ENCODE assay signal across 20 cellular contexts in the genomic region with DNA sequence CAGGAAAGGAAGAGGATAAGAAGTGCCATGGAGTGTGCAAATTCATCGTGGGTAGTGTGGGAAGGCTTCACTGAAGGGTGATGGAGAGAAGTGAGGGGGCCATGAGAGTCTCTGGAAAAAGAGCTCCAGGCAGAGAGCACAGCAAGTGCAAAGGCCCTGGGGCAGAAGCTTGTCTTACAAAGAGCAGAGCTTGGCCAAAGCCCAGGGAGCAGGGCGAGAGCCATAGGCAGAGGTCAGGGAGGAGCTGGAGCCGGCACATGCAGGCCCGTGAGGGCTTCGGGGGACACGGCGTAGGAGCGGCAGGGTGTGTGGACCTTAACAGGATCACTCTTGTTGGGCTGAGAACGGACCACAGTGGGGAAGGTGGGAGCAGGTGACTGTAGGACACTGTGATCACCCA.
"Had no signal": no experiment of that assay in that cellular context is flagged by ENCODE, and none has a peak within 500 bp of the region (broad histone marks: within the 10 kb centered on the region; RNA-seq: fewer than 3 reads in every experiment).

No MANE protein-coding gene starts in this region.

- H3K36me3 Mint-ChIP-seq: natural killer cell treated with Interleukin-12 subunit alpha and Interleukin-12 subunit beta and Interleukin-15 and Interleukin-18, amount 100 ng/mL, for 72 hours; neural progenitor cell had no signal

- H3K9me3 ChIP-seq: esophagus squamous epithelium, gastroesophageal sphincter, left ventricle myocardium inferior, ovary, tibial nerve had no signal

- H3K27ac ChIP-seq: esophagus squamous epithelium, gastroesophageal sphincter, left ventricle myocardium inferior, neural progenitor cell, ovary, tibial nerve had no signal

- H3K9me3 Mint-ChIP-seq: natural killer cell treated with Interleukin-12 subunit alpha and Interleukin-12 subunit beta and Interleukin-15 and Interleukin-18, amount 100 ng/mL, for 72 hours; neural progenitor cell; stimulated activated effector memory CD8-positive, alpha-beta T cell treated with anti-CD3 and anti-CD28 coated beads, Interleukin-12 subunit alpha, Interleukin-12 subunit beta, amount 100 ng/mL, for 72 hours; stimulated activated naive CD8-positive, alpha-beta T cell treated with anti-CD3 and anti-CD28 coated beads, Interleukin-15, Interleukin-2, amounts not matched to agents 100 ng/mL and 50 ng/mL, for 24 hours had no signal

- H3K27me3 Mint-ChIP-seq: natural killer cell treated with Interleukin-12 subunit alpha and Interleukin-12 subunit beta and Interleukin-15 and Interleukin-18, amount 100 ng/mL, for 72 hours; stimulated activated naive CD8-positive, alpha-beta T cell treated with anti-CD3 and anti-CD28 coated beads, Interleukin-15, Interleukin-2, amounts not matched to agents 100 ng/mL and 50 ng/mL, for 24 hours had no signal

- H3K4me1 Mint-ChIP-seq: neural progenitor cell had no signal

- H3K4me1 ChIP-seq: esophagus squamous epithelium, gastroesophageal sphincter, left ventricle myocardium inferior, neural progenitor cell, tibial nerve had no signal

- H3K4me3 Mint-ChIP-seq: natural killer cell treated with Interleukin-12 subunit alpha and Interleukin-12 subunit beta and Interleukin-15 and Interleukin-18, amount 100 ng/mL, for 72 hours; neural progenitor cell; stimulated activated effector memory CD8-positive, alpha-beta T cell treated with anti-CD3 and anti-CD28 coated beads, Interleukin-12 subunit alpha, Interleukin-12 subunit beta, amount 100 ng/mL, for 72 hours; stimulated activated naive CD8-positive, alpha-beta T cell treated with anti-CD3 and anti-CD28 coated beads, Interleukin-15, Interleukin-2, amounts not matched to agents 100 ng/mL and 50 ng/mL, for 24 hours had no signal

- DNase-seq: effector memory CD4-positive, alpha-beta T cell; esophagus squamous epithelium; foreskin fibroblast; glutamatergic neuron; left ventricle myocardium inferior; mesenchymal stem cell; midbrain; nucleus accumbens; right cardiac atrium; small intestine; stimulated activated CD4-positive, alpha-beta T cell treated with anti-CD3 and anti-CD28 coated beads, Interleukin-4, amount 100 ng/mL, for 1 hour had no signal

- H3K36me3 ChIP-seq: gastroesophageal sphincter, left ventricle myocardium inferior, neural progenitor cell, ovary, tibial nerve had no signal

- H3K27ac Mint-ChIP-seq: neural progenitor cell; progenitor cell of endocrine pancreas; stimulated activated effector memory CD8-positive, alpha-beta T cell treated with anti-CD3 and anti-CD28 coated beads, Interleukin-12 subunit alpha, Interleukin-12 subunit beta, amount 100 ng/mL, for 72 hours; stimulated activated naive CD8-positive, alpha-beta T cell treated with anti-CD3 and anti-CD28 coated beads, Interleukin-15, Interleukin-2, amounts not matched to agents 100 ng/mL and 50 ng/mL, for 24 hours had no signal

- ATAC-seq: gastroesophageal sphincter; natural killer cell treated with Interleukin-12 subunit alpha and Interleukin-12 subunit beta and Interleukin-15 and Interleukin-18, amount 100 ng/mL, for 72 hours; stimulated activated effector memory CD8-positive, alpha-beta T cell treated with anti-CD3 and anti-CD28 coated beads, Interleukin-12 subunit alpha, Interleukin-12 subunit beta, amount 100 ng/mL, for 72 hours had no signal

- H3K4me3 ChIP-seq: esophagus squamous epithelium, gastroesophageal sphincter, left ventricle myocardium inferior, lung, neural progenitor cell, ovary, tibial nerve had no signal
